Comparison of ENCODE assay signal across 8 cellular contexts in genomic region chr1:204506969-204507316, GRCh38. TPM values are rescaled to one million over a fixed set of nuclear protein-coding genes. Genes with fewer than 3 reads are reported as not detected.
A peak's percentile ranks its signal among the peaks of the same experiment; 100 is the strongest.
DNase-seq lines count a peak whose midpoint lies in the region; ATAC-seq and TF ChIP-seq lines count a peak whose summit lies in the region.

No MANE protein-coding gene starts in this region.

- H3K9me2 ChIP-seq in MM.1S (replicated peaks; ENCODE audit: insufficient read depth, low read length), result no peaks in the 10 kb centered on the region

- DNase-seq in EH (ENCODE audit: low read depth) (peak; percentile 93), HAP-1 (ENCODE audit: low spot score in 2 of 2) (peak; percentile 78 to 89), MM.1S (peak; percentile 98), SHP77 (lab: John Stamatoyannopoulos, UW) (peak; percentile 64 to 87), foreskin keratinocyte (peak; percentile 74 to 86)
- peak; percentile 93 for DNase-seq in activated effector memory CD4-positive, alpha-beta T cell treated with anti-CD3 and anti-CD28 coated beads, Interleukin-2, amount 50 U/mL, for 16 hours

- peaks cover 26% of the 10 kb centered on the region for H3F3A ChIP-seq in MM.1S (ENCODE audit: insufficient read depth, low read length)

- H3K9ac ChIP-seq in MM.1S (ENCODE audit: low read length) (peak overlapping the region; percentile 80), subcutaneous abdominal adipose tissue (ENCODE audit: low read length in 5 of 5) (peak overlapping the region in 4 of 5 donors; percentile 57 to 80 (median 66))

- TF ChIP-seq CTCF in MM.1S (IDR thresholded peaks at IDR 0.05; ENCODE audit: low read length) (no peak), foreskin keratinocyte (conservative IDR thresholded peaks at IDR 0.05) (no peak), neutrophil (IDR thresholded peaks at IDR 0.05) (no peak)

- peaks cover 5% of the 10 kb centered on the region for H3K4me1 ChIP-seq in HAP-1
- peaks cover 8% of the 10 kb centered on the region for H3K4me1 ChIP-seq in MM.1S (ENCODE audit: low read length)
- no peaks in the 10 kb centered on the region for H3K4me1 ChIP-seq in foreskin keratinocyte
- H3K4me1 ChIP-seq in neutrophil (ENCODE audit: control insufficient read depth in 1 of 2, insufficient read depth in 1 of 2, low read depth in 1 of 2, low read length in 1 of 2), result peaks cover 38 to 46% of the 10 kb centered on the region in 2 experiments
- peaks cover 0 to 19% (median 14%) of the 10 kb centered on the region in 5 donors for H3K4me1 ChIP-seq in subcutaneous abdominal adipose tissue (ENCODE audit: control insufficient read depth in 5 of 5, insufficient read depth in 5 of 5, low read length in 5 of 5)

- H3K79me2 ChIP-seq in MM.1S (ENCODE audit: low read length), result no peaks in the 10 kb centered on the region

- in situ Hi-C loops in HAP-1 (cut with MboI; ENCODE audit: low sequenced_read_pairs), result loop anchor here (25.0 kb wide), 2 partner anchors 345 to 645 kb away; partner anchors contain the start of genes ETNK2, REN and SNRPE

- H3K27me3 ChIP-seq in HAP-1 (ENCODE audit: low read depth), result no peaks in the 10 kb centered on the region
- H3K27me3 ChIP-seq in MM.1S (replicated peaks; ENCODE audit: insufficient read depth, low read length), result no peaks in the 10 kb centered on the region
- H3K27me3 ChIP-seq in foreskin keratinocyte, result no peaks in the 10 kb centered on the region
- H3K27me3 ChIP-seq in neutrophil, result no peaks in the 10 kb centered on the region
- H3K27me3 ChIP-seq in subcutaneous abdominal adipose tissue (ENCODE audit: control insufficient read depth in 5 of 5, insufficient read depth in 4 of 5, low read length in 5 of 5), result no peaks in the 10 kb centered on the region

- H3K4me2 ChIP-seq in MM.1S (ENCODE audit: low read depth, low read length), result peak overlapping the region; percentile 67

- peak overlapping the region; percentile 56 for H2AFZ ChIP-seq in MM.1S (ENCODE audit: low read length)

- ATAC-seq in foreskin keratinocyte, result peak; percentile 70

- H3K36me3 ChIP-seq in HAP-1 (replicated peaks), result no peaks in the 10 kb centered on the region
- H3K36me3 ChIP-seq in MM.1S (replicated peaks; ENCODE audit: insufficient read depth, low read length), result no peaks in the 10 kb centered on the region
- H3K36me3 ChIP-seq in neutrophil, result no peaks in the 10 kb centered on the region
- H3K36me3 ChIP-seq in subcutaneous abdominal adipose tissue (ENCODE audit: control insufficient read depth in 5 of 5, insufficient read depth in 5 of 5, low read length in 5 of 5), result no peaks in the 10 kb centered on the region

- H3K27ac ChIP-seq in MM.1S (ENCODE audit: low read length) (peak overlapping the region; percentile 86), foreskin keratinocyte (peak overlapping the region; percentile 30), neutrophil (peak overlapping the region; percentile 82), subcutaneous abdominal adipose tissue (ENCODE audit: low read depth, low read length) (peak overlapping the region; percentile 86)

- H3K9me3 ChIP-seq in HAP-1 (no peaks in the 10 kb centered on the region), MM.1S (replicated peaks; ENCODE audit: insufficient read depth, low read length) (no peaks in the 10 kb centered on the region), neutrophil (no peaks in the 10 kb centered on the region), subcutaneous abdominal adipose tissue (ENCODE audit: control insufficient read depth in 5 of 5, low read length in 5 of 5) (no peaks in the 10 kb centered on the region)

- H3K4me3 ChIP-seq in HAP-1 (peak overlapping the region; percentile 39), MM.1S (ENCODE audit: low read length) (peak overlapping the region; percentile 60), neutrophil (ENCODE audit: low read depth in 1 of 2, low read length in 1 of 2) (peak overlapping the region; percentile 34 to 46), subcutaneous abdominal adipose tissue (ENCODE audit: low read depth in 1 of 5, low read length in 5 of 5) (peak overlapping the region; percentile 64 to 90 (median 76))

- no peaks in the 10 kb centered on the region for H4K20me1 ChIP-seq in MM.1S (ENCODE audit: insufficient read depth, low read length)

RNA-seq across cellular contexts. Expression of gene MDM4, which starts 9.3 kb away (rescaled TPM):
- 14.7 and 15.2 TPM in 2 replicates for total RNA-seq in foreskin keratinocyte
- polyA plus RNA-seq in foreskin keratinocyte, result 3.1 and 3.6 TPM in 2 replicates

RNA-seq across cellular contexts. Expression of gene PIK3C2B, which starts 12.3 kb away (rescaled TPM):
- 3.0 and 3.6 TPM in 2 replicates for total RNA-seq in foreskin keratinocyte
- polyA plus RNA-seq in foreskin keratinocyte, result 0.58 and 0.69 TPM in 2 replicates

Comparison
In these comparisons a context has a peak if more than half of its experiments do, and no peak if none do; other contexts are left out.
1. Peak in every context shown above with its lines: DNase-seq, ATAC-seq, H3K4me3 ChIP-seq and H3K27ac ChIP-seq.
2. H3K27ac ChIP-seq: peak in every context shown above with its lines; median percentile 86 in MM.1S; 86 in subcutaneous abdominal adipose tissue; 82 in neutrophil; 30 in foreskin keratinocyte.